Comparison of ENCODE assay signal across 8 cellular contexts in the genomic region with DNA sequence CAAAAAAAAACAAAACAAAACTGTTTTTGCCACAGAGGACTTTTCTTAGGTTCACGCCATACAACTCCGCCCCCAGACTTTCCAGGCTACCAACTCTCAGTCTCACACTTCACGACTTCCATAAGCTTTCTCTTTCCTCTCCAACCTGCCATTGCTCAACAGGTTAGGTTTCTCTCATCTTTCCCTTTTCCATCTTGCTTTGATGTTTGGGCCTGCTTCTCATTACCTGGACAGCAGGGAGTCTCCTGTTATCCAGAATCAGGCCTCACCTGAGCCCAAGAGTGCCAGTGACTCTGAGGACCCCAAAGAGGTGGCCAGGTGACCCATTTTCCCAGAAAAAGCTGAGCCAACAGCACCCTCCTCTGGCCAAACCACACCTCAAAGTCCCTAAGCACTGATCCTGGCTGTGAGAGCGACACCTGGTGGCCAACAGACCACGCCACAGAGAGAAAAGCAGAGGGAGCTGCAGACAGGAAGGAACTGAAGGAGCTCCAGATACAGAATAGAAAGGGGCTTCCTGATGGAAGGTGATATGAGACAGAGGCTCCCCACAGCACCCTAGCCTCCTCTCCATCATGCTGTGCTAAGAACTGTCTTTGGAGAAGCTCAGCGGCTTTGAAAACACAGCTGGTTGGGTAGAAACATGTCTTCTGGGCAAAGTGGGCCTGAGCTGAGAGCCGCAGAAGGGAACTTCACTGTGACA. TPM values are rescaled to one million over a fixed set of nuclear protein-coding genes. Genes with fewer than 3 reads are reported as not detected.
DNase-seq lines count a peak whose midpoint lies in the region; ATAC-seq, FAIRE-seq and TF ChIP-seq lines count a peak whose summit lies in the region.

No MANE protein-coding gene starts in this region.

- H3K27me3 Mint-ChIP-seq in activated T-cell treated with anti-CD3 and anti-CD28 coated beads, Interleukin-2, amount 50 U/mL, for 72 hours (ENCODE audit: low read depth), result no peaks in the 10 kb centered on the region
- no peaks in the 10 kb centered on the region for H3K27me3 Mint-ChIP-seq in nephron (ENCODE audit: low read depth)

- H3K4me3 Mint-ChIP-seq in activated T-cell treated with anti-CD3 and anti-CD28 coated beads, Interleukin-2, amount 50 U/mL, for 72 hours, result no peak overlapping the region
- no peak overlapping the region for H3K4me3 Mint-ChIP-seq in nephron

- TF ChIP-seq CTCF in nephron (IDR thresholded peaks at IDR 0.05; ENCODE audit: unreplicated experiment in 3 of 3), result peak; percentile 98 to 100 (median 100)

- H3K36me3 Mint-ChIP-seq in activated T-cell treated with anti-CD3 and anti-CD28 coated beads, Interleukin-2, amount 50 U/mL, for 72 hours (ENCODE audit: insufficient read depth in 2 of 2), result peaks cover 4 to 5% of the 10 kb centered on the region in 2 donors
- H3K36me3 Mint-ChIP-seq in nephron (ENCODE audit: low read depth), result peaks cover 3% of the 10 kb centered on the region

- no peak overlapping the region for H3K27ac Mint-ChIP-seq in activated T-cell treated with anti-CD3 and anti-CD28 coated beads, Interleukin-2, amount 50 U/mL, for 72 hours
- H3K27ac Mint-ChIP-seq in nephron, result no peak overlapping the region

- H3K4me1 Mint-ChIP-seq in activated T-cell treated with anti-CD3 and anti-CD28 coated beads, Interleukin-2, amount 50 U/mL, for 72 hours (ENCODE audit: low read depth), result peaks cover 23% of the 10 kb centered on the region
- H3K4me1 Mint-ChIP-seq in nephron, result peaks cover 32% of the 10 kb centered on the region

- peak; percentile 11 for FAIRE-seq in RCC 7860 (lab: Jason Lieb, UNC)

- peak; percentile 25 to 37 for ATAC-seq in activated T-cell treated with anti-CD3 and anti-CD28 coated beads, Interleukin-2, amount 50 U/mL, for 72 hours (replicated peaks in 1 of 2)
- ATAC-seq in HG02610 (IDR thresholded peaks at IDR 0.05; ENCODE audit: unreplicated experiment), result no peak

- DNase-seq in DMS 273 treated with DMSO at 0.1 percent for 48 hours (lab: John Stamatoyannopoulos, UW) (peak; percentile 14), HuH-7 (ENCODE audit: low spot score) (peak; percentile 92), RCC 7860 (ENCODE audit: low spot score) (peak; percentile 69), fibroblast of peridontal ligament (ENCODE audit: extremely low read depth) (peak; percentile 82)
- peak; percentile 84 to 87 for DNase-seq in activated T-cell treated with anti-CD3 and anti-CD28 coated beads, Interleukin-2, amount 50 U/mL, for 72 hours
- peak; percentile 68 to 85 (median 79) for DNase-seq in stimulated activated naive CD4-positive, alpha-beta T cell (lab: John Stamatoyannopoulos, UW)

- H3K9me3 Mint-ChIP-seq in activated T-cell treated with anti-CD3 and anti-CD28 coated beads, Interleukin-2, amount 50 U/mL, for 72 hours, result no peaks in the 10 kb centered on the region
- no peaks in the 10 kb centered on the region for H3K9me3 Mint-ChIP-seq in nephron

RNA-seq across cellular contexts. Expression of gene CCDC51, which starts 4.0 kb away (rescaled TPM):
- 10 to 100 TPM; 13.5 to 16.7 TPM for total RNA-seq in activated T-cell treated with anti-CD3 and anti-CD28 coated beads, Interleukin-2, amount 50 U/mL, for 72 hours

RNA-seq across cellular contexts. Expression of gene TMA7, which starts 4.1 kb away (rescaled TPM):
- total RNA-seq in activated T-cell treated with anti-CD3 and anti-CD28 coated beads, Interleukin-2, amount 50 U/mL, for 72 hours, result 100 to 1,000 TPM; 263 to 285 TPM

RNA-seq across cellular contexts. Expression of gene PLXNB1, which starts 6.0 kb away (rescaled TPM):
- 1 to 10 TPM; 3.2 to 6.1 TPM for total RNA-seq in activated T-cell treated with anti-CD3 and anti-CD28 coated beads, Interleukin-2, amount 50 U/mL, for 72 hours

RNA-seq across cellular contexts. Expression of gene ATRIP, which starts 10.6 kb away (rescaled TPM):
- 10 to 100 TPM; 15.6 to 19.9 TPM for total RNA-seq in activated T-cell treated with anti-CD3 and anti-CD28 coated beads, Interleukin-2, amount 50 U/mL, for 72 hours

Comparison
In these comparisons a context has a peak if more than half of its experiments do, and no peak if none do; other contexts are left out.
1. DNase-seq: peak in every context shown above with its lines; median percentile 92 in HuH-7; 86 in activated T-cell treated with anti-CD3 and anti-CD28 coated beads, Interleukin-2, amount 50 U/mL, for 72 hours; 82 in fibroblast of peridontal ligament; 79 in stimulated activated naive CD4-positive, alpha-beta T cell; 69 in RCC 7860; 14 in DMS 273 treated with DMSO at 0.1 percent for 48 hours.